ENCODE assay signal across 10 cellular contexts in genomic region chr5:37857696-37858095, GRCh38. TPM values are rescaled to one million over a fixed set of nuclear protein-coding genes. Genes with fewer than 3 reads are reported as not detected.
"Had no signal": no experiment of that assay in that cellular context is flagged by ENCODE, and none has a peak within 500 bp of the region (broad histone marks: within the 10 kb centered on the region; RNA-seq: fewer than 3 reads in every experiment).

No MANE protein-coding gene starts in this region.

- H3K4me3 Mint-ChIP-seq: H9, HFFc6 had no signal

- H3K27ac ChIP-seq: GM23248, HL-60 had no signal

- H3K4me3 ChIP-seq: GM23248 had no signal

- H3K9ac ChIP-seq: GM23248 had no signal

- H3K27ac Mint-ChIP-seq: H9, HFFc6, IgD-negative memory B cell had no signal

- H3K36me3 Mint-ChIP-seq: IgD-negative memory B cell had no signal

- H3K4me1 Mint-ChIP-seq: H9 had no signal

- H3K9me3 Mint-ChIP-seq: HFFc6 had no signal

- DNase-seq: GM23248, GOT3, H9, HCEC 1CT, HFFc6, KBM-7 had no signal

- FAIRE-seq: HepG2 had no signal

RNA-seq across cellular contexts. Expression of gene GDNF, which starts 17.9 kb away (rescaled TPM):
- total RNA-seq: H4, H9 had no signal
- polyA plus RNA-seq: IgD-negative memory B cell had no signal
